In the genomic region with DNA sequence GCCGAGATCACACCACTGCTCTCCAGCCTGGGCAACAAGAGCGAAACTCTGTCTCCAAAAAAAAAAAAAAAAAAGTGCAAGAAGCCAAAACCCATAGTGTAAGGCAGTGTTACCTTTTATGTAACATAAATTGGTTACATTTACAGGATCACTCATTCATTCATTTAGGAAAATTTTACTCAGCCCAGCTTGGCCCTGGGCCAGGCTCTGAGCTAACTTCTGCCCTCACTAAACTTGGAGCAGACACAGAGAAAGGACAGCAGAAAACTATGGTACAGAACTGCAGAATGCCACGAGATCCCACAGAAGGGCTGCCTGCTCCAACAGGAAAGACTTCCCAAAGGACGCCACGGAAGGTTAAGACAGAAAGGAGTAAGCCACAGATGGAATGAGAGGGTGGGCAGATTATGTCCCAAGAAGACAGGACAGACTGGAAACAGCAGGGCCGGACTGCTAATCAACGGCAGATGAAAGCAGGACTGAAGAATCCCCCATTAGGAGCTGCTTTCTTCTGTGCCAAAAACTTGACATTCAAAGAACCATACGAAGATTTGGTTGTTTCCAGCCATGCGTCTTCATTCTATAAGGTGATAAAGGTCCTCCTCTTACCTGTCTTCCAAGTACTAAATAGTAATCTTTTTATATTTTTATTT, we compare ENCODE assay signal across 11 cellular contexts. TPM values are rescaled to one million over a fixed set of nuclear protein-coding genes. Genes with fewer than 3 reads are reported as not detected.
DNase-seq lines count a peak whose midpoint lies in the region; ATAC-seq and TF ChIP-seq lines count a peak whose summit lies in the region.
"Had no signal": no experiment of that assay in that cellular context is flagged by ENCODE, and none has a peak within 500 bp of the region (broad histone marks: within the 10 kb centered on the region; RNA-seq: fewer than 3 reads in every experiment).

No MANE protein-coding gene starts in this region.

- TF ChIP-seq CTCF in CD8-positive, alpha-beta T cell (IDR thresholded peaks at IDR 0.05), result no peak
- TF ChIP-seq CTCF in fibroblast of mammary gland (conservative IDR thresholded peaks at IDR 0.05; ENCODE audit: control insufficient read depth, insufficient read depth, low read depth, low read length) (no peak), nephron (IDR thresholded peaks at IDR 0.05; ENCODE audit: unreplicated experiment in 3 of 3) (no peak), Caco-2 (IDR thresholded peaks at IDR 0.05; ENCODE audit: insufficient read depth in 1 of 2, low read depth in 1 of 2, low read length in 1 of 2, severe bottlenecking in 1 of 2, unreplicated experiment in 1 of 2) (no peak), CD14-positive monocyte (IDR thresholded peaks at IDR 0.05) (no peak)

- no peaks in the 10 kb centered on the region for H3K36me3 ChIP-seq in CD8-positive, alpha-beta T cell (ENCODE audit: insufficient read depth, low read length)
- no peaks in the 10 kb centered on the region for H3K36me3 ChIP-seq in Caco-2 (ENCODE audit: control insufficient read depth, insufficient read depth, low read length)

- H3K27ac ChIP-seq in CD8-positive, alpha-beta T cell (ENCODE audit: low read depth, low read length), result no peak overlapping the region

- H3K4me3 ChIP-seq in CD8-positive, alpha-beta T cell (ENCODE audit: low read depth, low read length), result no peak overlapping the region
- no peak overlapping the region for H3K4me3 ChIP-seq in fibroblast of mammary gland (ENCODE audit: control insufficient read depth, low read depth, low read length)
- H3K4me3 ChIP-seq in Caco-2 (ENCODE audit: low read depth, low read length), result no peak overlapping the region

- H3K27me3 ChIP-seq in CD8-positive, alpha-beta T cell (ENCODE audit: insufficient read depth, low read length), result no peaks in the 10 kb centered on the region
- H3K27me3 ChIP-seq in Caco-2 (replicated peaks; ENCODE audit: control insufficient read depth, insufficient read depth, low read length), result no peaks in the 10 kb centered on the region

- H3K9me3 Mint-ChIP-seq in CD8-positive, alpha-beta T cell, result no peaks in the 10 kb centered on the region
- H3K9me3 Mint-ChIP-seq in nephron, result no peaks in the 10 kb centered on the region
- no peaks in the 10 kb centered on the region for H3K9me3 Mint-ChIP-seq in Caco-2 (ENCODE audit: unreplicated experiment)
- H3K9me3 Mint-ChIP-seq in CD14-positive monocyte, result no peaks in the 10 kb centered on the region

- DNase-seq in CD8-positive, alpha-beta T cell, result no peak
- DNase-seq in fibroblast of mammary gland (ENCODE audit: low read depth), result peak; percentile 55
- DNase-seq in superior temporal gyrus (ENCODE audit: extremely low spot score), result no peak
- DNase-seq in Caco-2, result no peak
- no peak for DNase-seq in CD14-positive monocyte (ENCODE audit: low spot score)
- DNase-seq: activated effector memory CD4-positive, alpha-beta T cell treated with Interleukin-2 at 50 U/mL for 16 hours; cortex of kidney; NCI-H226 had no signal

- intact Hi-C loops in CD8-positive, alpha-beta T cell (cut with DNase I, micrococcal nuclease), result no loop called here
- intact Hi-C loops in Caco-2 (cut with micrococcal nuclease; ENCODE audit: unreplicated experiment), result no loop called here
- intact Hi-C loops in CD14-positive monocyte (cut with micrococcal nuclease), result no loop called here

- peak overlapping the region; percentile 64 for H3K27ac Mint-ChIP-seq in CD8-positive, alpha-beta T cell
- peak overlapping the region in 2 of 3 experiments; percentile 34 to 75 for H3K27ac Mint-ChIP-seq in nephron
- no peak overlapping the region for H3K27ac Mint-ChIP-seq in Caco-2 (ENCODE audit: unreplicated experiment)
- H3K27ac Mint-ChIP-seq in CD14-positive monocyte, result no peak overlapping the region

- no peaks in the 10 kb centered on the region for H3K9me3 ChIP-seq in CD8-positive, alpha-beta T cell (ENCODE audit: low read length)
- no peaks in the 10 kb centered on the region for H3K9me3 ChIP-seq in Caco-2

- no peak for TF ChIP-seq RAD21 in Ishikawa (IDR thresholded peaks at IDR 0.05; ENCODE audit: low read depth)

- H3K27me3 Mint-ChIP-seq in CD8-positive, alpha-beta T cell (ENCODE audit: low read depth), result no peaks in the 10 kb centered on the region
- peaks cover 3% of the 10 kb centered on the region for H3K27me3 Mint-ChIP-seq in nephron (ENCODE audit: low read depth)
- H3K27me3 Mint-ChIP-seq in Caco-2 (ENCODE audit: insufficient read depth, unreplicated experiment), result no peaks in the 10 kb centered on the region
- H3K27me3 Mint-ChIP-seq in CD14-positive monocyte (ENCODE audit: low read depth in 3 of 3), result peaks cover 12 to 26% (median 25%) of the 10 kb centered on the region in 3 donors

- POLR2A ChIA-PET in CD8-positive, alpha-beta T cell (lab: Charles Lee), result no interaction called here
- POLR2A ChIA-PET in Caco-2 (lab: Charles Lee), result interaction anchor here (0.6 kb wide), 1 partner anchor 17 kb away, joined by 7 read pairs; no protein-coding TSS in a partner anchor

- H3K36me3 Mint-ChIP-seq in CD8-positive, alpha-beta T cell, result no peaks in the 10 kb centered on the region
- no peaks in the 10 kb centered on the region for H3K36me3 Mint-ChIP-seq in nephron (ENCODE audit: low read depth)
- no peaks in the 10 kb centered on the region for H3K36me3 Mint-ChIP-seq in Caco-2 (ENCODE audit: insufficient read depth, unreplicated experiment)
- H3K36me3 Mint-ChIP-seq in CD14-positive monocyte, result no peaks in the 10 kb centered on the region

- no peak for ATAC-seq in CD8-positive, alpha-beta T cell
- no peak for ATAC-seq in HG03280 (IDR thresholded peaks at IDR 0.05; ENCODE audit: unreplicated experiment)

- no peak overlapping the region for H3K4me3 Mint-ChIP-seq in CD8-positive, alpha-beta T cell
- H3K4me3 Mint-ChIP-seq in nephron (peak overlapping the region in 1 of 3 experiments; percentile 7), Caco-2 (ENCODE audit: unreplicated experiment) (no peak overlapping the region), CD14-positive monocyte (no peak overlapping the region)

- no peaks in the 10 kb centered on the region for H3K4me1 ChIP-seq in CD8-positive, alpha-beta T cell (ENCODE audit: insufficient read depth, low read length)
- H3K4me1 ChIP-seq in Caco-2, result peaks cover 9% of the 10 kb centered on the region; the same call in 1 of the 2 replicates

- CTCF ChIA-PET in CD8-positive, alpha-beta T cell (lab: Charles Lee), result interaction anchor here (0.7 kb wide), 1 partner anchor 1022 kb away, joined by 3 read pairs; no protein-coding TSS in a partner anchor
- CTCF ChIA-PET in Caco-2 (lab: Charles Lee), result interaction anchor here (0.7 kb wide), 1 partner anchor 26 kb away, joined by 4 read pairs; no protein-coding TSS in a partner anchor

- no peak for TF ChIP-seq EP300 in Ishikawa (IDR thresholded peaks at IDR 0.05; ENCODE audit: borderline replicate concordance)

- H3K4me1 Mint-ChIP-seq in CD8-positive, alpha-beta T cell (ENCODE audit: low read depth), result peaks cover 27% of the 10 kb centered on the region
- peaks cover 15% of the 10 kb centered on the region for H3K4me1 Mint-ChIP-seq in nephron
- H3K4me1 Mint-ChIP-seq in Caco-2 (ENCODE audit: low read depth, unreplicated experiment), result peaks cover 9% of the 10 kb centered on the region
- no peaks in the 10 kb centered on the region for H3K4me1 Mint-ChIP-seq in CD14-positive monocyte

- BruUV-seq in Caco-2 (replicated peaks; lab: Mats Ljungman, UMichigan), result no TSS peak

TF ChIP-seq in Ishikawa, 13 proteins besides CTCF, POLR2A, EP300 and RAD21:
- TF ChIP-seq NFIC (IDR thresholded peaks at IDR 0.05) (peak; percentile 38; the same call in 1 of the 2 replicates), TAF1 (IDR thresholded peaks at IDR 0.05; ENCODE audit: low read depth) (no peak)

RNA-seq across cellular contexts. Expression of gene PPP1R13B, which starts 18.9 kb away (rescaled TPM):
- total RNA-seq in CD8-positive, alpha-beta T cell, result 10 to 100 TPM; 20.9 to 22.6 TPM
- 15.8 and 16.7 TPM in 2 replicates for total RNA-seq in Caco-2 (2022)
- under 1 TPM; 0.48 to 0.99 TPM for polyA plus RNA-seq in CD14-positive monocyte

Comparison
In these comparisons a context has a peak if more than half of its experiments do, and no peak if none do; other contexts are left out.
1. H3K27ac Mint-ChIP-seq: peak in CD8-positive, alpha-beta T cell (single experiment) and nephron (2 of 3); none in Caco-2 (single experiment) and CD14-positive monocyte (0 of 7).